Comparison of ENCODE assay signal across 25 cellular contexts in the genomic region with DNA sequence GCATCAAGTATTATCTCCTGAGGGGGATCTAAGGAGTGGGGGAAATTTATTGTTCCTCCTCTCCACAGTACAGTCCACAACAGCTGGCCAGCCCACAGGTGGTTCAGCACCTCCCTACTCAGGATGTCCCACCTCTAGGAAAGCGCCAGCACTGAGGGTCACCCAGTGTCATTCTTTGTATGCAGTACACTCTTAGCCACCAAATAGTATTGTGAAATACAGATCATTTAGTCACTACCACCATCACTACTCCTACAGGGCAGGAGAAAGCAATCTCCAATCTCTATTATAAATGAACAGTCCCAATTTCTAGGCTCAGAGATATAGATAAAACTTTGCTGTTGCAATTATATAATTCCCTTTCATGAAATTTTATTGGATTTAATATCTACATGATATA. TPM values are rescaled to one million over a fixed set of nuclear protein-coding genes. Genes with fewer than 3 reads are reported as not detected.
"Had no signal": no experiment of that assay in that cellular context is flagged by ENCODE, and none has a peak within 500 bp of the region (broad histone marks: within the 10 kb centered on the region; RNA-seq: fewer than 3 reads in every experiment).

No MANE protein-coding gene starts in this region.

- H3K4me3 ChIP-seq: ascending aorta, body of pancreas, MG63, SJSA1 had no signal

- H3K4me3 Mint-ChIP-seq: activated CD8-positive, alpha-beta T cell treated with anti-CD3 and anti-CD28 coated beads for 36 hours; activated naive CD8-positive, alpha-beta T cell treated with anti-CD3 and anti-CD28 coated beads, Interleukin-2, amount 50 U/mL, for 24 hours; T-helper 1 cell treated with Interleukin-12 subunit alpha and Interleukin-12 subunit beta and Interleukin-4 antibody, amounts not matched to agents 30 μg/mL and 1 μg/mL, for 36 hours had no signal

- H3K27ac ChIP-seq: ascending aorta, body of pancreas, SJSA1 had no signal

- DNase-seq: activated CD4-positive, alpha-beta T cell treated with anti-CD3 and anti-CD28 coated beads for 4 hours; activated CD8-positive, alpha-beta memory T cell treated with anti-CD3 and anti-CD28 coated beads, Interleukin-2, amount 50 U/mL, for 48 hours; activated CD8-positive, alpha-beta T cell treated with anti-CD3 and anti-CD28 coated beads for 36 hours; activated naive CD4-positive, alpha-beta T cell treated with Interleukin-2 at 50 U/mL for 16 hours; activated naive CD8-positive, alpha-beta T cell treated with anti-CD3 and anti-CD28 coated beads, Interleukin-2, amount 50 U/mL, for 24 hours; activated T-cell treated with anti-CD3 and anti-CD28 coated beads, Interleukin-2, amount 50 U/mL, for 1 hour; amniotic stem cell; body of pancreas; central memory CD4-positive, alpha-beta T cell; MG63; NCI-H1092 treated with DMSO at 0.1 percent for 48 hours; NCI-H1417 treated with DMSO at 0.1 percent for 48 hours; NCI-H1694; NCI-H2029; NCI-H510A treated with DMSO at 0.1 percent for 48 hours; NCI-H69; PC-3; SHP77 had no signal

- H3K27me3 ChIP-seq: ascending aorta, body of pancreas, MG63, SJSA1 had no signal

- H3K36me3 Mint-ChIP-seq: activated naive CD4-positive, alpha-beta T cell treated with anti-CD3 and anti-CD28 coated beads, Interleukin-2, amount 50 U/mL, for 72 hours had no signal

- H3K27me3 Mint-ChIP-seq: activated CD8-positive, alpha-beta T cell treated with anti-CD3 and anti-CD28 coated beads for 36 hours; activated naive CD8-positive, alpha-beta T cell treated with anti-CD3 and anti-CD28 coated beads, Interleukin-2, amount 50 U/mL, for 24 hours had no signal

- ATAC-seq: activated CD4-positive, CD25-positive, alpha-beta regulatory T cell treated with anti-CD3 and anti-CD28 coated beads, Interleukin-2, amount 50 U/mL, for 24 hours; activated CD8-positive, alpha-beta T cell treated with anti-CD3 and anti-CD28 coated beads for 36 hours; activated naive CD4-positive, alpha-beta T cell treated with anti-CD3 and anti-CD28 coated beads, Interleukin-2, amount 50 U/mL, for 72 hours; activated naive CD8-positive, alpha-beta T cell treated with anti-CD3 and anti-CD28 coated beads, Interleukin-2, amount 50 U/mL, for 24 hours; body of pancreas; PC-3; SK-N-SH treated with all-trans-retinoic acid at 6 μM for 48 hours had no signal

- H3K9me3 Mint-ChIP-seq: activated CD8-positive, alpha-beta T cell treated with anti-CD3 and anti-CD28 coated beads for 36 hours; activated naive CD4-positive, alpha-beta T cell treated with anti-CD3 and anti-CD28 coated beads, Interleukin-2, amount 50 U/mL, for 72 hours; activated naive CD8-positive, alpha-beta T cell treated with anti-CD3 and anti-CD28 coated beads, Interleukin-2, amount 50 U/mL, for 24 hours; T-helper 1 cell treated with Interleukin-12 subunit alpha and Interleukin-12 subunit beta and Interleukin-4 antibody, amounts not matched to agents 30 μg/mL and 1 μg/mL, for 36 hours had no signal

- H3K27ac Mint-ChIP-seq: activated CD8-positive, alpha-beta T cell treated with anti-CD3 and anti-CD28 coated beads for 36 hours; activated naive CD8-positive, alpha-beta T cell treated with anti-CD3 and anti-CD28 coated beads, Interleukin-2, amount 50 U/mL, for 24 hours; T-helper 1 cell treated with Interleukin-12 subunit alpha and Interleukin-12 subunit beta and Interleukin-4 antibody, amounts not matched to agents 30 μg/mL and 1 μg/mL, for 36 hours had no signal

- H3K9me3 ChIP-seq: ascending aorta, body of pancreas, MG63, SJSA1 had no signal

- H3K36me3 ChIP-seq: ascending aorta, MG63 had no signal

RNA-seq across cellular contexts. Expression of a gene that starts 39.5 kb away (rescaled TPM):
- total RNA-seq: activated CD8-positive, alpha-beta T cell treated with anti-CD3 and anti-CD28 coated beads for 36 hours; bronchial epithelial cell had no signal
